ENCODE assay signal across 14 cellular contexts in genomic region chr12:71576546-71576945, GRCh38.
"Had no signal": no experiment of that assay in that cellular context is flagged by ENCODE, and none has a peak within 500 bp of the region (broad histone marks: within the 10 kb centered on the region; RNA-seq: fewer than 3 reads in every experiment).

No MANE protein-coding gene starts in this region.

- H3K27ac Mint-ChIP-seq: activated T-helper 1 cell treated with anti-CD3 and anti-CD28 coated beads, Interleukin-12 subunit alpha, Interleukin-12 subunit beta, Interleukin-2, Interleukin-4 antibody, amounts not matched to agents 30 ng/mL and 10 ng/mL and 1 ng/mL, durations not matched to agents 14 hours and 24 hours and 36 hours; naive thymus-derived CD8-positive, alpha-beta T cell; stimulated activated naive CD8-positive, alpha-beta T cell treated with anti-CD3 and anti-CD28 coated beads, Interleukin-15, Interleukin-2, amounts not matched to agents 100 ng/mL and 50 ng/mL, for 24 hours had no signal

- H3K27ac ChIP-seq: adrenal gland, coronary artery, heart left ventricle, upper lobe of left lung had no signal

- H3K4me1 ChIP-seq: adrenal gland, heart left ventricle, upper lobe of left lung had no signal

- H3K36me3 Mint-ChIP-seq: naive thymus-derived CD8-positive, alpha-beta T cell had no signal

- ATAC-seq: heart left ventricle; naive thymus-derived CD8-positive, alpha-beta T cell had no signal

- H3K4me3 ChIP-seq: adrenal gland, coronary artery, heart left ventricle, upper lobe of left lung had no signal

- H3K4me3 Mint-ChIP-seq: activated T-helper 1 cell treated with anti-CD3 and anti-CD28 coated beads, Interleukin-12 subunit alpha, Interleukin-12 subunit beta, Interleukin-2, Interleukin-4 antibody, amounts not matched to agents 30 ng/mL and 10 ng/mL and 1 ng/mL, durations not matched to agents 14 hours and 24 hours and 36 hours; naive thymus-derived CD8-positive, alpha-beta T cell; stimulated activated naive CD8-positive, alpha-beta T cell treated with anti-CD3 and anti-CD28 coated beads, Interleukin-15, Interleukin-2, amounts not matched to agents 100 ng/mL and 50 ng/mL, for 24 hours had no signal

- DNase-seq: activated CD4-positive, alpha-beta T cell treated with anti-CD3 and anti-CD28 coated beads for 4 hours; activated naive CD4-positive, alpha-beta T cell treated with Interleukin-2 at 50 U/mL for 16 hours; adrenal gland; effector CD4-positive, alpha-beta T cell; heart left ventricle; mammary epithelial cell; naive thymus-derived CD8-positive, alpha-beta T cell; stimulated activated CD4-positive, alpha-beta T cell treated with anti-CD3 and anti-CD28 coated beads, Interleukin-15, amount 100 ng/mL, for 24 hours; stimulated activated CD4-positive, alpha-beta T cell treated with anti-CD3 and anti-CD28 coated beads, Interleukin-4, amount 100 ng/mL, for 24 hours; T-helper 9 cell; upper lobe of left lung had no signal

- H3K9me3 Mint-ChIP-seq: activated T-helper 1 cell treated with anti-CD3 and anti-CD28 coated beads, Interleukin-12 subunit alpha, Interleukin-12 subunit beta, Interleukin-2, Interleukin-4 antibody, amounts not matched to agents 30 ng/mL and 10 ng/mL and 1 ng/mL, durations not matched to agents 14 hours and 24 hours and 36 hours; naive thymus-derived CD8-positive, alpha-beta T cell; stimulated activated naive CD8-positive, alpha-beta T cell treated with anti-CD3 and anti-CD28 coated beads, Interleukin-15, Interleukin-2, amounts not matched to agents 100 ng/mL and 50 ng/mL, for 24 hours had no signal

- H3K9me3 ChIP-seq: adrenal gland, heart left ventricle, upper lobe of left lung had no signal

- H3K36me3 ChIP-seq: adrenal gland, heart left ventricle, upper lobe of left lung had no signal

- H3K27me3 ChIP-seq: adrenal gland, heart left ventricle, upper lobe of left lung had no signal

- H3K27me3 Mint-ChIP-seq: stimulated activated naive CD8-positive, alpha-beta T cell treated with anti-CD3 and anti-CD28 coated beads, Interleukin-15, Interleukin-2, amounts not matched to agents 100 ng/mL and 50 ng/mL, for 24 hours had no signal
